ENCODE assay signal across 26 cellular contexts in genomic region chr16:89890886-89891657, GRCh38. TPM values are rescaled to one million over a fixed set of nuclear protein-coding genes. Genes with fewer than 3 reads are reported as not detected.
A peak's percentile ranks its signal among the peaks of the same experiment; 100 is the strongest.
DNase-seq lines count a peak whose midpoint lies in the region; TF ChIP-seq lines count a peak whose summit lies in the region.
"Had no signal": no experiment of that assay in that cellular context is flagged by ENCODE, and none has a peak within 500 bp of the region (broad histone marks: within the 10 kb centered on the region; RNA-seq: fewer than 3 reads in every experiment).

No MANE protein-coding gene starts in this region.

- H3K4me2 ChIP-seq in mammary epithelial cell (ENCODE audit: insufficient read depth, low read depth, low read length), result no peak overlapping the region
- H3K4me2 ChIP-seq in osteoblast (ENCODE audit: insufficient read depth, low read length), result no peak overlapping the region
- H3K4me2 ChIP-seq: KMS-11 had no signal

- no peaks in the 10 kb centered on the region for H3K27me3 Mint-ChIP-seq in activated T-helper 1 cell treated with anti-CD3 and anti-CD28 coated beads, Interleukin-12 subunit alpha, Interleukin-12 subunit beta, Interleukin-2, Interleukin-4 antibody, amounts not matched to agents 30 ng/mL and 10 ng/mL and 1 ng/mL, durations not matched to agents 14 hours and 24 hours and 36 hours (ENCODE audit: insufficient read depth)
- H3K27me3 Mint-ChIP-seq: activated naive CD8-positive, alpha-beta T cell treated with anti-CD3 and anti-CD28 coated beads, Interleukin-2, amount 50 U/mL, for 24 hours; activated T-cell treated with anti-CD3 and anti-CD28 coated beads, Interleukin-2, amount 50 U/mL, for 24 hours; B cell had no signal

- intact Hi-C loops in mammary epithelial cell (cut with micrococcal nuclease), result no loop called here
- intact Hi-C loops in breast epithelium (cut with DNase I; ENCODE audit: low total_unique reads), result no loop called here
- intact Hi-C loops in activated T-helper 1 cell treated with anti-CD3 and anti-CD28 coated beads, Interleukin-12 subunit alpha, Interleukin-12 subunit beta, Interleukin-2, Interleukin-4 antibody, amounts not matched to agents 30 ng/mL and 10 ng/mL and 1 ng/mL, durations not matched to agents 14 hours and 24 hours and 36 hours (cut with micrococcal nuclease), result loop anchor here (1.0 kb wide), 1 partner anchor 31 kb away; no protein-coding TSS in a partner anchor
- intact Hi-C loops in esophagus muscularis mucosa (cut with DNase I), result no loop called here

- TF ChIP-seq CTCF in mammary epithelial cell (conservative IDR thresholded peaks at IDR 0.05 in 1 of 2, IDR thresholded peaks at IDR 0.05 in 1 of 2; ENCODE audit: extremely low read depth in 1 of 2, insufficient read depth in 1 of 2, low read depth in 1 of 2, low read length in 2 of 2), result no peak
- TF ChIP-seq CTCF in breast epithelium (IDR thresholded peaks at IDR 0.05), result no peak
- TF ChIP-seq CTCF in osteoblast (IDR thresholded peaks at IDR 0.05; ENCODE audit: extremely low read depth, low read depth, low read length), result no peak
- no peak for TF ChIP-seq CTCF in esophagus muscularis mucosa (IDR thresholded peaks at IDR 0.05)

- H3K4me1 Mint-ChIP-seq in activated T-helper 1 cell treated with anti-CD3 and anti-CD28 coated beads, Interleukin-12 subunit alpha, Interleukin-12 subunit beta, Interleukin-2, Interleukin-4 antibody, amounts not matched to agents 30 ng/mL and 10 ng/mL and 1 ng/mL, durations not matched to agents 14 hours and 24 hours and 36 hours (ENCODE audit: low read depth), result peaks cover 8% of the 10 kb centered on the region
- H3K4me1 Mint-ChIP-seq: B cell had no signal

- H3K36me3 Mint-ChIP-seq in activated T-helper 1 cell treated with anti-CD3 and anti-CD28 coated beads, Interleukin-12 subunit alpha, Interleukin-12 subunit beta, Interleukin-2, Interleukin-4 antibody, amounts not matched to agents 30 ng/mL and 10 ng/mL and 1 ng/mL, durations not matched to agents 14 hours and 24 hours and 36 hours (ENCODE audit: low read depth), result peaks cover 35% of the 10 kb centered on the region

- CTCF ChIA-PET in mammary epithelial cell (lab: Charles Lee; ENCODE audit: low non-redundant PET), result no interaction called here

- in situ Hi-C loops in mammary epithelial cell (cut with MboI; ENCODE audit: low sequenced_read_pairs in 2 of 2), result no loop called here

- H3K9me3 ChIP-seq in mammary epithelial cell (replicated peaks; ENCODE audit: insufficient read depth, low read length) (no peaks in the 10 kb centered on the region), breast epithelium (no peaks in the 10 kb centered on the region), osteoblast (ENCODE audit: low read depth, low read length) (no peaks in the 10 kb centered on the region), esophagus muscularis mucosa (no peaks in the 10 kb centered on the region)
- H3K9me3 ChIP-seq: left lung, MG63, prostate gland, sigmoid colon, transverse colon had no signal

- WGBS in mammary epithelial cell (ENCODE audit: low coverage, missing lambda C conversion rate), result 65% methylated on average over 13 of the region's 16 CpGs
- 79% methylated on average over 8 of the region's 16 CpGs for WGBS in esophagus muscularis mucosa

- H3K27ac Mint-ChIP-seq in activated T-helper 1 cell treated with anti-CD3 and anti-CD28 coated beads, Interleukin-12 subunit alpha, Interleukin-12 subunit beta, Interleukin-2, Interleukin-4 antibody, amounts not matched to agents 30 ng/mL and 10 ng/mL and 1 ng/mL, durations not matched to agents 14 hours and 24 hours and 36 hours, result peak overlapping the region; percentile 12
- H3K27ac Mint-ChIP-seq: B cell, HFFc6 had no signal

- no peak overlapping the region for H2AFZ ChIP-seq in mammary epithelial cell (ENCODE audit: low read depth, low read length)
- H2AFZ ChIP-seq in osteoblast (ENCODE audit: low read length), result no peak overlapping the region

- H3K9me3 Mint-ChIP-seq in activated T-helper 1 cell treated with anti-CD3 and anti-CD28 coated beads, Interleukin-12 subunit alpha, Interleukin-12 subunit beta, Interleukin-2, Interleukin-4 antibody, amounts not matched to agents 30 ng/mL and 10 ng/mL and 1 ng/mL, durations not matched to agents 14 hours and 24 hours and 36 hours, result no peaks in the 10 kb centered on the region
- H3K9me3 Mint-ChIP-seq: activated naive CD8-positive, alpha-beta T cell treated with anti-CD3 and anti-CD28 coated beads, Interleukin-2, amount 50 U/mL, for 24 hours; activated T-cell treated with anti-CD3 and anti-CD28 coated beads, Interleukin-2, amount 50 U/mL, for 24 hours; CD8-positive, alpha-beta T cell; HFFc6 had no signal

- H3K79me2 ChIP-seq in mammary epithelial cell (ENCODE audit: insufficient read depth, low read length), result peaks cover 4% of the 10 kb centered on the region
- peaks cover 25% of the 10 kb centered on the region for H3K79me2 ChIP-seq in osteoblast (ENCODE audit: insufficient read depth, low read length)

- no peak for TF ChIP-seq EP300 in esophagus muscularis mucosa (IDR thresholded peaks at IDR 0.05)

- BruUV-seq in mammary epithelial cell (replicated peaks; lab: Mats Ljungman, UMichigan), result no TSS peak

- H3K4me1 ChIP-seq in mammary epithelial cell (ENCODE audit: insufficient read depth, low read length) (no peaks in the 10 kb centered on the region), breast epithelium (no peaks in the 10 kb centered on the region), osteoblast (ENCODE audit: insufficient read depth, low read length) (no peaks in the 10 kb centered on the region), esophagus muscularis mucosa (no peaks in the 10 kb centered on the region)
- H3K4me1 ChIP-seq: left lung, prostate gland, transverse colon had no signal

- dilution Hi-C loops in mammary epithelial cell (cut with HindIII; ENCODE audit: low sequenced_read_pairs), result no loop called here

- H3K36me3 ChIP-seq in mammary epithelial cell (ENCODE audit: insufficient read depth, low read length), result peaks cover 30% of the 10 kb centered on the region
- H3K36me3 ChIP-seq in breast epithelium, result peaks cover 18% of the 10 kb centered on the region
- H3K36me3 ChIP-seq in osteoblast (ENCODE audit: insufficient read depth, low read length), result peaks cover 81% of the 10 kb centered on the region
- H3K36me3 ChIP-seq in esophagus muscularis mucosa, result peaks cover 85 to 100% (median 100%) of the 10 kb centered on the region in 4 donors

- H3K27ac ChIP-seq in mammary epithelial cell (ENCODE audit: insufficient read depth, low read depth, low read length), result no peak overlapping the region
- no peak overlapping the region for H3K27ac ChIP-seq in breast epithelium
- H3K27ac ChIP-seq in osteoblast (ENCODE audit: low read depth, low read length), result no peak overlapping the region
- H3K27ac ChIP-seq in esophagus muscularis mucosa (replicated peaks in 1 of 4), result no peak overlapping the region
- H3K27ac ChIP-seq: epithelial cell of prostate, KMS-11, left lung, prostate gland, transverse colon had no signal

- H4K20me1 ChIP-seq in mammary epithelial cell (ENCODE audit: insufficient read depth, low read length) (no peaks in the 10 kb centered on the region), osteoblast (ENCODE audit: insufficient read depth, low read length) (peaks cover 25% of the 10 kb centered on the region)

- H3K4me3 ChIP-seq in mammary epithelial cell (replicated peaks in 1 of 3; ENCODE audit: insufficient read depth in 1 of 3, low read depth in 2 of 3, low read length in 3 of 3), result no peak overlapping the region
- no peak overlapping the region for H3K4me3 ChIP-seq in breast epithelium
- no peak overlapping the region for H3K4me3 ChIP-seq in osteoblast (ENCODE audit: insufficient read depth, low read length)
- no peak overlapping the region for H3K4me3 ChIP-seq in esophagus muscularis mucosa
- H3K4me3 ChIP-seq: left lung, MG63, prostate gland, sigmoid colon, transverse colon had no signal

- TF ChIP-seq POLR2A in breast epithelium (IDR thresholded peaks at IDR 0.05), result no peak
- TF ChIP-seq POLR2A in esophagus muscularis mucosa (IDR thresholded peaks at IDR 0.05; ENCODE audit: low read depth), result no peak

- no peak overlapping the region for H3K4me3 Mint-ChIP-seq in activated T-helper 1 cell treated with anti-CD3 and anti-CD28 coated beads, Interleukin-12 subunit alpha, Interleukin-12 subunit beta, Interleukin-2, Interleukin-4 antibody, amounts not matched to agents 30 ng/mL and 10 ng/mL and 1 ng/mL, durations not matched to agents 14 hours and 24 hours and 36 hours
- H3K4me3 Mint-ChIP-seq: activated naive CD8-positive, alpha-beta T cell treated with anti-CD3 and anti-CD28 coated beads, Interleukin-2, amount 50 U/mL, for 24 hours; activated T-cell treated with anti-CD3 and anti-CD28 coated beads, Interleukin-2, amount 50 U/mL, for 24 hours; B cell; CD8-positive, alpha-beta T cell; HFFc6 had no signal

- H3K27me3 ChIP-seq in mammary epithelial cell (ENCODE audit: insufficient read depth, low read length), result no peaks in the 10 kb centered on the region
- no peaks in the 10 kb centered on the region for H3K27me3 ChIP-seq in breast epithelium
- no peaks in the 10 kb centered on the region for H3K27me3 ChIP-seq in osteoblast (ENCODE audit: insufficient read depth, low read length)
- H3K27me3 ChIP-seq in esophagus muscularis mucosa, result no peaks in the 10 kb centered on the region
- H3K27me3 ChIP-seq: left lung, MG63, sigmoid colon, transverse colon had no signal

- peak; percentile 21 for DNase-seq in mammary epithelial cell
- DNase-seq in breast epithelium (ENCODE audit: low spot score in 2 of 2), result no peak
- no peak for DNase-seq in activated T-helper 1 cell treated with anti-CD3 and anti-CD28 coated beads, Interleukin-12 subunit alpha, Interleukin-12 subunit beta, Interleukin-2, Interleukin-4 antibody, amounts not matched to agents 30 ng/mL and 10 ng/mL and 1 ng/mL, durations not matched to agents 14 hours and 24 hours and 36 hours (ENCODE audit: low spot score)
- DNase-seq in epidermal melanocyte (ENCODE audit: insufficient read length, low spot score), result peak; percentile 95
- DNase-seq in osteoblast (ENCODE audit: insufficient read length, low spot score, missing footprints), result peak; percentile 74
- no peak for DNase-seq in activated effector memory CD4-positive, alpha-beta T cell treated with anti-CD3 and anti-CD28 coated beads, Interleukin-2, amount 50 U/mL, for 16 hours
- no peak for DNase-seq in NCI-H1417 treated with DMSO at 0.1 percent for 48 hours (lab: John Stamatoyannopoulos, UW)
- no peak for DNase-seq in esophagus muscularis mucosa (ENCODE audit: extremely low spot score)
- DNase-seq: activated gamma-delta T cell treated with Interleukin-2 at 50 U/mL for 16 hours; CD8-positive, alpha-beta T cell; HFFc6; islet precursor cell; left lung; MG63; NCI-H1105; NCI-H187 treated with DMSO at 0.1 percent for 48 hours; NCI-H526; PC-3; sigmoid colon; transverse colon had no signal

- H3K9ac ChIP-seq in mammary epithelial cell (ENCODE audit: insufficient read depth, low read length), result no peak overlapping the region
- H3K9ac ChIP-seq: KMS-11 had no signal

RNA-seq across cellular contexts. Expression of gene TCF25, which starts 17.7 kb away (rescaled TPM):
- total RNA-seq in mammary epithelial cell (100 to 1,000 TPM; 164 to 188 TPM), breast epithelium (100 to 1,000 TPM; 169 to 243 (median 176) TPM), osteoblast (225 and 230 TPM in 2 replicates), esophagus muscularis mucosa (100 to 1,000 TPM; 126 to 151 (median 137) TPM)
- 102 TPM for polyA plus RNA-seq in mammary epithelial cell
- 70.6 TPM for polyA minus RNA-seq in mammary epithelial cell
- 189 and 201 TPM in 2 replicates for total RNA-seq in activated T-helper 1 cell treated with anti-CD3 and anti-CD28 coated beads, Interleukin-12 subunit alpha, Interleukin-12 subunit beta, Interleukin-2, Interleukin-4 antibody, amounts not matched to agents 30 ng/mL and 10 ng/mL and 1 ng/mL, durations not matched to agents 14 hours and 24 hours and 36 hours

RNA-seq across cellular contexts. Expression of gene MC1R, which starts 27.6 kb away (rescaled TPM):
- 1 to 10 TPM; 1.7 to 6.8 TPM for total RNA-seq in mammary epithelial cell
- polyA plus RNA-seq in mammary epithelial cell, result 1.7 TPM
- not detected for polyA minus RNA-seq in mammary epithelial cell
- total RNA-seq in breast epithelium, result 1 to 10 TPM; 3.7 to 7.2 (median 3.8) TPM
- total RNA-seq in activated T-helper 1 cell treated with anti-CD3 and anti-CD28 coated beads, Interleukin-12 subunit alpha, Interleukin-12 subunit beta, Interleukin-2, Interleukin-4 antibody, amounts not matched to agents 30 ng/mL and 10 ng/mL and 1 ng/mL, durations not matched to agents 14 hours and 24 hours and 36 hours, result 5.5 and 5.6 TPM in 2 replicates
- 4.7 and 5.1 TPM in 2 replicates for total RNA-seq in osteoblast
- total RNA-seq in esophagus muscularis mucosa, result 1 to 10 TPM; 2.0 to 5.0 (median 2.9) TPM

RNA-seq across cellular contexts. Expression of gene TUBB3, which starts 32.1 kb away (rescaled TPM):
- total RNA-seq in mammary epithelial cell (100 to 1,000 TPM in 1 of 2 donors, 10 to 100 TPM in 1; 99.5 to 103 TPM), breast epithelium (1 to 10 TPM; 1.6 to 2.9 (median 1.8) TPM), osteoblast (166 and 239 TPM in 2 replicates), esophagus muscularis mucosa (10 to 100 TPM in 3 of 4 donors, 1 to 10 TPM in 1; 2.5 to 19.5 (median 12.9) TPM)
- 110 TPM for polyA plus RNA-seq in mammary epithelial cell
- 135 TPM for polyA minus RNA-seq in mammary epithelial cell
- 2.0 and 2.6 TPM in 2 replicates for total RNA-seq in activated T-helper 1 cell treated with anti-CD3 and anti-CD28 coated beads, Interleukin-12 subunit alpha, Interleukin-12 subunit beta, Interleukin-2, Interleukin-4 antibody, amounts not matched to agents 30 ng/mL and 10 ng/mL and 1 ng/mL, durations not matched to agents 14 hours and 24 hours and 36 hours

RNA-seq across cellular contexts. Expression of gene DEF8, which starts 57.5 kb away (rescaled TPM):
- total RNA-seq in mammary epithelial cell (10 to 100 TPM; 68.3 to 96.1 TPM), breast epithelium (10 to 100 TPM; 58.0 to 87.2 (median 75.2) TPM), osteoblast (48.6 and 48.9 TPM in 2 replicates), esophagus muscularis mucosa (100 to 1,000 TPM in 2 of 4 donors, 10 to 100 TPM in 2; 86.8 to 112 (median 99.4) TPM)
- 115 TPM for polyA plus RNA-seq in mammary epithelial cell
- polyA minus RNA-seq in mammary epithelial cell, result 45.0 TPM
- total RNA-seq in activated T-helper 1 cell treated with anti-CD3 and anti-CD28 coated beads, Interleukin-12 subunit alpha, Interleukin-12 subunit beta, Interleukin-2, Interleukin-4 antibody, amounts not matched to agents 30 ng/mL and 10 ng/mL and 1 ng/mL, durations not matched to agents 14 hours and 24 hours and 36 hours, result 42.5 and 43.9 TPM in 2 replicates

Comparison
In these comparisons a context has a peak if more than half of its experiments do, and no peak if none do; other contexts are left out.
1. DNase-seq: peak in mammary epithelial cell (single experiment), epidermal melanocyte (single experiment) and osteoblast (single experiment); none in breast epithelium (0 of 2), activated T-helper 1 cell treated with anti-CD3 and anti-CD28 coated beads, Interleukin-12 subunit alpha, Interleukin-12 subunit beta, Interleukin-2, Interleukin-4 antibody, amounts not matched to agents 30 ng/mL and 10 ng/mL and 1 ng/mL, durations not matched to agents 14 hours and 24 hours and 36 hours (single experiment), activated effector memory CD4-positive, alpha-beta T cell treated with anti-CD3 and anti-CD28 coated beads, Interleukin-2, amount 50 U/mL, for 16 hours (single experiment), NCI-H1417 treated with DMSO at 0.1 percent for 48 hours (single experiment) and esophagus muscularis mucosa (single experiment).